Comparison of ENCODE assay signal across 14 cellular contexts in genomic region chr6:149046164-149046821, GRCh38.
DNase-seq lines count a peak whose midpoint lies in the region; ATAC-seq and TF ChIP-seq lines count a peak whose summit lies in the region.
"Had no signal": no experiment of that assay in that cellular context is flagged by ENCODE, and none has a peak within 500 bp of the region (broad histone marks: within the 10 kb centered on the region; RNA-seq: fewer than 3 reads in every experiment).

No MANE protein-coding gene starts in this region.

- no peaks in the 10 kb centered on the region for H3K36me3 Mint-ChIP-seq in CD4-positive, alpha-beta T cell (ENCODE audit: low read depth)
- H3K36me3 Mint-ChIP-seq in GM23338 (ENCODE audit: low read depth) = peaks cover 23% of the 10 kb centered on the region
- no peaks in the 10 kb centered on the region for H3K36me3 Mint-ChIP-seq in T-helper 17 cell (ENCODE audit: low read depth)
- peaks cover 10% of the 10 kb centered on the region for H3K36me3 Mint-ChIP-seq in memory B cell
- H3K36me3 Mint-ChIP-seq: naive thymus-derived CD8-positive, alpha-beta T cell had no signal

- POLR2A ChIA-PET in CD4-positive, alpha-beta T cell (lab: Charles Lee) = interaction anchor here (0.6 to 2.9 kb wide), 9 partner anchors 9 to 330 kb away, joined by 3 to 12 read pairs (median 4); no protein-coding TSS in a partner anchor

- no peak for ATAC-seq in CD4-positive, alpha-beta T cell (ENCODE audit: poor library complexity)
- ATAC-seq in GM23338 = no peak
- no peak for ATAC-seq in T-helper 17 cell
- peak; percentile 54 for ATAC-seq in memory B cell (ENCODE audit: low read depth)
- no peak for ATAC-seq in GM21360 (IDR thresholded peaks at IDR 0.05; ENCODE audit: unreplicated experiment)

- no peaks in the 10 kb centered on the region for H3K27me3 ChIP-seq in CD4-positive, alpha-beta T cell (ENCODE audit: control insufficient read depth, insufficient read depth, low read length)
- H3K27me3 ChIP-seq in GM23338 (ENCODE audit: insufficient read depth) = no peaks in the 10 kb centered on the region
- H3K27me3 ChIP-seq: dorsolateral prefrontal cortex had no signal

- H3K27ac Mint-ChIP-seq in CD4-positive, alpha-beta T cell = no peak overlapping the region
- H3K27ac Mint-ChIP-seq in GM23338 (peak overlapping the region; percentile 45; the same call in 1 of the 2 replicates), T-helper 17 cell (peak overlapping the region; percentile 66), memory B cell (peak overlapping the region; percentile 84)

- DNase-seq in CD4-positive, alpha-beta T cell = no peak
- DNase-seq in GM23338 (ENCODE audit: low spot score) (no peak), T-helper 17 cell (no peak), memory B cell (ENCODE audit: low spot score in 2 of 2) (no peak), GM13977 (ENCODE audit: low spot score) (no peak)
- DNase-seq in activated T-cell treated with anti-CD3 and anti-CD28 coated beads, Interleukin-2, amount 50 U/mL, for 1 hour = no peak
- DNase-seq: activated CD4-positive, alpha-beta T cell treated with anti-CD3 and anti-CD28 coated beads, Interleukin-2, amount 50 U/mL, for 4 hours; activated gamma-delta T cell treated with Interleukin-2 at 50 U/mL for 16 hours; dorsolateral prefrontal cortex; left colon; NCI-H1694 had no signal

- CTCF ChIA-PET in CD4-positive, alpha-beta T cell (lab: Charles Lee) = interaction anchor here (0.7 to 2.6 kb wide), 4 partner anchors 18 to 386 kb away, joined by 3 to 10 read pairs (median 4); no protein-coding TSS in a partner anchor

- no peaks in the 10 kb centered on the region for H3K36me3 ChIP-seq in GM23338 (ENCODE audit: insufficient read depth)

- H2AFZ ChIP-seq in GM23338 = no peak overlapping the region

- H3K79me2 ChIP-seq in GM23338 (replicated peaks; ENCODE audit: insufficient read depth) = no peaks in the 10 kb centered on the region

- no peaks in the 10 kb centered on the region for H3F3A ChIP-seq in GM23338 (replicated peaks; ENCODE audit: low read depth)

- no peaks in the 10 kb centered on the region for H3K9me3 ChIP-seq in CD4-positive, alpha-beta T cell (ENCODE audit: control insufficient read depth, low read length)
- H3K9me3 ChIP-seq in T-helper 17 cell (ENCODE audit: control insufficient read depth, low read length, poor library complexity, severe bottlenecking) = no peaks in the 10 kb centered on the region

- in situ Hi-C loops in GM13977 (cut with MboI; ENCODE audit: low pct_unique_long_range_greater_than_20kb, low sequenced_read_pairs, unreplicated experiment) = no loop called here

- no peaks in the 10 kb centered on the region for H3K27me3 Mint-ChIP-seq in CD4-positive, alpha-beta T cell
- H3K27me3 Mint-ChIP-seq in GM23338 (ENCODE audit: insufficient read depth, low read depth, poor library complexity) = peaks cover 2% of the 10 kb centered on the region
- no peaks in the 10 kb centered on the region for H3K27me3 Mint-ChIP-seq in T-helper 17 cell
- no peaks in the 10 kb centered on the region for H3K27me3 Mint-ChIP-seq in memory B cell
- H3K27me3 Mint-ChIP-seq: brain; naive thymus-derived CD8-positive, alpha-beta T cell had no signal

- H3K4me1 Mint-ChIP-seq in CD4-positive, alpha-beta T cell (ENCODE audit: low read depth) = peaks cover 39% of the 10 kb centered on the region
- H3K4me1 Mint-ChIP-seq in GM23338 = peaks cover 37% of the 10 kb centered on the region
- H3K4me1 Mint-ChIP-seq in T-helper 17 cell = peaks cover 44% of the 10 kb centered on the region
- H3K4me1 Mint-ChIP-seq in memory B cell = peaks cover 33% of the 10 kb centered on the region

- no peaks in the 10 kb centered on the region for H3K9me3 Mint-ChIP-seq in CD4-positive, alpha-beta T cell
- no peaks in the 10 kb centered on the region for H3K9me3 Mint-ChIP-seq in GM23338
- H3K9me3 Mint-ChIP-seq in memory B cell = no peaks in the 10 kb centered on the region
- H3K9me3 Mint-ChIP-seq: naive thymus-derived CD8-positive, alpha-beta T cell had no signal

- H3K27ac ChIP-seq in CD4-positive, alpha-beta T cell (ENCODE audit: low read depth, low read length) = no peak overlapping the region
- H3K27ac ChIP-seq in GM23338 (ENCODE audit: low read depth) = no peak overlapping the region; the same call in 1 of the 2 replicates

- H3K4me1 ChIP-seq in GM23338 (ENCODE audit: insufficient read depth) = peaks cover 24% of the 10 kb centered on the region

- intact Hi-C loops in CD4-positive, alpha-beta T cell (cut with DNase I, micrococcal nuclease) = loop anchor here in 1 of 2 experiments (2.0 kb wide), 1 partner anchor 21 kb away; no protein-coding TSS in a partner anchor

- H4K20me1 ChIP-seq in GM23338 (replicated peaks; ENCODE audit: insufficient read depth) = no peaks in the 10 kb centered on the region

- peak overlapping the region; percentile 18 for H3K4me2 ChIP-seq in GM23338

- peaks cover 6% of the 10 kb centered on the region; the same call in 1 of the 2 replicates for H3K9me2 ChIP-seq in GM23338 (ENCODE audit: insufficient read depth)

- no peak for TF ChIP-seq CTCF in CD4-positive, alpha-beta T cell (IDR thresholded peaks at IDR 0.05)
- TF ChIP-seq CTCF in GM23338 (conservative IDR thresholded peaks at IDR 0.05; ENCODE audit: low read depth in 2 of 2) (no peak), GM13977 (IDR thresholded peaks at IDR 0.05; ENCODE audit: extremely low read depth, insufficient read depth, missing control alignments) (no peak)

- H3K4me3 ChIP-seq in GM23338 = 0 out of 2 replicates have a peak overlapping the region, but pooled peaks have one; percentile 14
- H3K4me3 ChIP-seq: dorsolateral prefrontal cortex had no signal

- H3K4me3 Mint-ChIP-seq in CD4-positive, alpha-beta T cell = peak overlapping the region; percentile 6
- H3K4me3 Mint-ChIP-seq in GM23338 (peak overlapping the region; percentile 15; the same call in 1 of the 3 replicates), T-helper 17 cell (peak overlapping the region; percentile 78), memory B cell (peak overlapping the region; percentile 78)
- H3K4me3 Mint-ChIP-seq: brain had no signal

TF ChIP-seq in GM23338, 12 proteins besides CTCF, POLR2A, EP300 and RAD21 (continues in another document):
- TF ChIP-seq NANOG (IDR thresholded peaks at IDR 0.05; ENCODE audit: borderline replicate concordance) (no peak), POLR2AphosphoS5 (IDR thresholded peaks at IDR 0.05; ENCODE audit: low read depth) (no peak), ZNF331 (CRISPR knock-in tag; IDR thresholded peaks at IDR 0.05; ENCODE audit: low read depth) (no peak), STAT1 (IDR thresholded peaks at IDR 0.05; ENCODE audit: unreplicated experiment) (no peak), ZNF114 (CRISPR knock-in tag; IDR thresholded peaks at IDR 0.05) (no peak), JUNB (IDR thresholded peaks at IDR 0.05; ENCODE audit: unreplicated experiment) (no peak), EZH2 (IDR thresholded peaks at IDR 0.05; ENCODE audit: low read depth, unreplicated experiment) (no peak)

Comparison
In these comparisons a context has a peak if more than half of its experiments do, and no peak if none do; other contexts are left out.
1. H3K4me3 Mint-ChIP-seq: peak in every context shown above with its lines; median percentile 78 in T-helper 17 cell; 78 in memory B cell; 15 in GM23338; 6 in CD4-positive, alpha-beta T cell.